1 cellular context compared by ENCODE assay signal in genomic region chrX:38968817-38969216, GRCh38.
TF ChIP-seq lines count a peak whose summit lies in the region.

No MANE protein-coding gene starts in this region.

TF ChIP-seq in A549, 52 proteins besides CTCF, POLR2A, EP300 and RAD21 (continued from another document):
- TF ChIP-seq MAZ (IDR thresholded peaks at IDR 0.05; ENCODE audit: borderline replicate concordance, low read depth, low read length) (no peak), NFE2L2 (conservative IDR thresholded peaks at IDR 0.05; ENCODE audit: low read length) (no peak), CBX2 (IDR thresholded peaks at IDR 0.05; ENCODE audit: borderline replicate concordance, low read depth) (no peak), ZFP36 (IDR thresholded peaks at IDR 0.05; ENCODE audit: borderline replicate concordance, partially characterized antibody) (no peak), BHLHE40 (IDR thresholded peaks at IDR 0.05; ENCODE audit: low read depth, low read length) (no peak), PHF8 (IDR thresholded peaks at IDR 0.05; ENCODE audit: borderline replicate concordance, low read depth) (no peak), ZNF302 (CRISPR knock-in tag; IDR thresholded peaks at IDR 0.05) (no peak), SREBF2 (IDR thresholded peaks at IDR 0.05) (no peak), JUN (IDR thresholded peaks at IDR 0.05) (no peak), JUNB (IDR thresholded peaks at IDR 0.05) (no peak), RARB (CRISPR knock-in tag; IDR thresholded peaks at IDR 0.05) (no peak), FOSL2 (IDR thresholded peaks at IDR 0.05) (no peak), FOSL2 (CRISPR knock-in tag; IDR thresholded peaks at IDR 0.05) (no peak), E2F6 (IDR thresholded peaks at IDR 0.05; ENCODE audit: borderline replicate concordance, low read depth) (no peak), ELK1 (IDR thresholded peaks at IDR 0.05; ENCODE audit: low read depth, low read length) (no peak), ESRRA (IDR thresholded peaks at IDR 0.05; ENCODE audit: borderline replicate concordance, low read length) (no peak), EHF (CRISPR knock-in tag; IDR thresholded peaks at IDR 0.05) (no peak)
